8 cellular contexts compared by ENCODE assay signal in the genomic region with DNA sequence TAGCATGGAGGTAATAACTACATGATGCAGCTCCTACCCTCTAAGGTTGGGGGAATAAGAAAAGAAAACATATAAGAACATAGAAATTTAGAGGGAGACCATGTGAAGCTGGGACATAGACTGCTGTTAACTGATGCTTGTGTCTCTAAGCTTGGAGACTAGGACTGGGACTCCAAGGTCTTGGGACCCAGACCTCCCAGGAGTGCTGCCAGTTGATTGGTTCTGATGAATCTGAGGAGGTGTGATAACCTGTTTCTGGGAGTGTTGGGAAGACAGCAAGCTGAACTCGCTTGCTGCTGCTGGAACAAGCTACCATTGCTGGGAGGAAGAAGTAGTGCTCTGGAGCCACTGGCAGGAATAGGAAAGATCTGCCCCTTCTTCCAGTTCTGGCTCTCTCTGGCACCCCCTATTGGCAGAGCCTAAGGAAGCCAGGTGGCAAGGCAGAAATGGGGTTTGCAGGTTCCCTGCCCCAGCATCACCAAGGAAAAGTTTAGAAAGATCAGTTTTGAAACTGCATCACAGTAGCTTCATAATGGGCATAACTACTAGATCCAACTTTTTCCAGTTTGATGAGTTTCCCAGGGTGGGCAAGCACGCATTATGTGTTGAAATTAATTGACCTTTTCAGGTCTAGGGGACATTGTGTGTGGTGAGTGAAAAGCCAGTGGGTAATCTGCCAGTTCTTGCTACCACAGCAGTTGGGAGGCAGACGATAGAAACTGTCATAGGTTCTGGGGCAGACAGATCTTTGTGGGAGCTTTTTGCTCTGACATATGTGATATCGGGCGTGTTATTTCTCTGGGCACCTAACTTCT.
DNase-seq lines count a peak whose midpoint lies in the region; ATAC-seq and TF ChIP-seq lines count a peak whose summit lies in the region.

No MANE protein-coding gene starts in this region.

- H3K27me3 ChIP-seq in HAP-1 (ENCODE audit: low read depth) (no peaks in the 10 kb centered on the region), psoas muscle (ENCODE audit: insufficient read depth in 3 of 3, low read length in 2 of 3) (no peaks in the 10 kb centered on the region)

- H3K27me3 Mint-ChIP-seq in CD14-positive monocyte (ENCODE audit: low read depth in 3 of 3) = no peaks in the 10 kb centered on the region

- in situ Hi-C loops in HAP-1 (cut with MboI; ENCODE audit: low sequenced_read_pairs) (no loop called here), SK-MEL-5 (cut with HindIII; ENCODE audit: low pct_unique_long_range_greater_than_20kb, low sequenced_read_pairs) (no loop called here)

- TF ChIP-seq CTCF in CD14-positive monocyte (IDR thresholded peaks at IDR 0.05) = peak; percentile 69
- peak; percentile 38 for TF ChIP-seq CTCF in psoas muscle (IDR thresholded peaks at IDR 0.05)

- H3K4me1 ChIP-seq in HAP-1 (no peaks in the 10 kb centered on the region), psoas muscle (peaks cover 8% of the 10 kb centered on the region)

- intact Hi-C loops in CD14-positive monocyte (cut with micrococcal nuclease) (no loop called here), psoas muscle (cut with DNase I) (no loop called here)

- no peaks in the 10 kb centered on the region for H3K36me3 ChIP-seq in HAP-1 (replicated peaks)
- no peaks in the 10 kb centered on the region for H3K36me3 ChIP-seq in psoas muscle (ENCODE audit: insufficient read depth in 1 of 2, low read depth in 1 of 2)

- H3K36me3 Mint-ChIP-seq in CD14-positive monocyte = no peaks in the 10 kb centered on the region

- DNase-seq in CD14-positive monocyte (ENCODE audit: low spot score) (no peak), HAP-1 (ENCODE audit: low spot score in 2 of 2) (peak; percentile 23 to 75), SK-MEL-5 (ENCODE audit: low read depth, low spot score) (peak; percentile 88), ecto neural progenitor cell (ENCODE audit: low spot score) (peak; percentile 58), psoas muscle (no peak), epidermal melanocyte (ENCODE audit: insufficient read length, low spot score) (no peak), DMS79 (lab: John Stamatoyannopoulos, UW) (no peak)

- H3K27ac Mint-ChIP-seq in CD14-positive monocyte = peak overlapping the region; percentile 7 to 87 (median 61)

- H3K4me3 Mint-ChIP-seq in CD14-positive monocyte = no peak overlapping the region

- H3K27ac ChIP-seq in psoas muscle = no peak overlapping the region

- H3K4me3 ChIP-seq in HAP-1 (no peak overlapping the region), psoas muscle (no peak overlapping the region)

- 89 to 98% (median 90%) methylated on average over 5 of the region's 5 CpGs for WGBS in psoas muscle, 3 donors

- ATAC-seq in psoas muscle (peak in 2 of 4 donors; percentile 54 to 56), GM21737 (IDR thresholded peaks at IDR 0.05; ENCODE audit: unreplicated experiment) (no peak)

- H3K9me3 ChIP-seq in HAP-1 = no peaks in the 10 kb centered on the region
- no peaks in the 10 kb centered on the region for H3K9me3 ChIP-seq in psoas muscle

- no peaks in the 10 kb centered on the region for H3K9me3 Mint-ChIP-seq in CD14-positive monocyte

- peaks cover 80% of the 10 kb centered on the region for H3K4me1 Mint-ChIP-seq in CD14-positive monocyte

Comparison
In these comparisons a context has a peak if more than half of its experiments do, and no peak if none do; other contexts are left out.
1. DNase-seq: peak in HAP-1 (2 of 2), SK-MEL-5 (single experiment) and ecto neural progenitor cell (single experiment); none in CD14-positive monocyte (single experiment), psoas muscle (0 of 2), epidermal melanocyte (single experiment) and DMS79 (single experiment).